ENCODE assay signal across 8 cellular contexts in genomic region chr6:85323435-85324040, GRCh38.
DNase-seq lines count a peak whose midpoint lies in the region; ATAC-seq and TF ChIP-seq lines count a peak whose summit lies in the region.

No MANE protein-coding gene starts in this region.

- H3K27me3 ChIP-seq in A673 (replicated peaks; ENCODE audit: insufficient read depth, low read depth, low read length, poor library complexity) = peaks cover 4% of the 10 kb centered on the region

- POLR2A ChIA-PET in A673 (lab: Charles Lee; ENCODE audit: low non-redundant PET) = no interaction called here

- H3K9me3 ChIP-seq in A673 (ENCODE audit: low read depth, low read length, poor library complexity, severe bottlenecking) = no peaks in the 10 kb centered on the region

- CTCF ChIA-PET in A673 (lab: Charles Lee) = interaction anchor here (0.5 to 1.8 kb wide), 5 partner anchors 10 to 1095 kb away, joined by 3 to 5 read pairs (median 3); no protein-coding TSS in a partner anchor

- H3K4me3 ChIP-seq in A673 (ENCODE audit: low read depth, low read length, poor library complexity, severe bottlenecking) = no peak overlapping the region

- intact Hi-C loops in A673 (cut with micrococcal nuclease; ENCODE audit: unreplicated experiment) = loop anchor here (2.0 to 10.0 kb wide), 4 partner anchors 559 to 1439 kb away; partner anchors contain the start of genes CEP162 and TBX18

- no peaks in the 10 kb centered on the region for H3K36me3 ChIP-seq in A673 (ENCODE audit: insufficient read depth, low read length, poor library complexity, severe bottlenecking)

- H3K27ac Mint-ChIP-seq in brain = no peak overlapping the region

- peaks cover 12% of the 10 kb centered on the region for H3K27me3 Mint-ChIP-seq in brain

- no peak overlapping the region for H3K27ac ChIP-seq in A673 (ENCODE audit: low read depth, low read length, poor library complexity, severe bottlenecking)

- DNase-seq in A673 (ENCODE audit: low spot score) (peak; percentile 87), NCI-H2029 (lab: John Stamatoyannopoulos, UW) (peak; percentile 46), T1000 (lab: John Stamatoyannopoulos, UW) (peak; percentile 45), islet precursor cell (peak; percentile 84)
- peak; percentile 75 to 79 for DNase-seq in stimulated activated CD4-positive, alpha-beta T cell treated with anti-CD3 and anti-CD28 coated beads, Interleukin-2, amount 100 ng/mL, for 24 hours

- H3K4me1 Mint-ChIP-seq in brain = no peaks in the 10 kb centered on the region

- no peaks in the 10 kb centered on the region for H3K36me3 Mint-ChIP-seq in brain

- H3K4me3 Mint-ChIP-seq in brain = no peak overlapping the region

- TF ChIP-seq CTCF in A673 (conservative IDR thresholded peaks at IDR 0.05; ENCODE audit: low read depth, low read length) (peak; percentile 94), brain (conservative IDR thresholded peaks at IDR 0.05) (peak; percentile 81 to 92)

- no TSS peak for BruUV-seq in A673 (replicated peaks; lab: Mats Ljungman, UMichigan)

- H3K9me3 Mint-ChIP-seq in brain = peaks cover 0 to 9% (median 7%) of the 10 kb centered on the region in 5 experiments

- ATAC-seq in GM18505 (IDR thresholded peaks at IDR 0.05; ENCODE audit: unreplicated experiment) (peak; percentile 92), HG02981 (IDR thresholded peaks at IDR 0.05; ENCODE audit: unreplicated experiment) (peak; percentile 86)

- H3K4me1 ChIP-seq in A673 (ENCODE audit: insufficient read depth, low read length, poor library complexity, severe bottlenecking) = no peaks in the 10 kb centered on the region

- TF ChIP-seq POLR2A in GM18505 (IDR thresholded peaks at IDR 0.05; ENCODE audit: borderline replicate concordance, extremely low read depth, insufficient read depth, insufficient read length) = no peak
